Comparison of ENCODE assay signal across 8 cellular contexts in the genomic region with DNA sequence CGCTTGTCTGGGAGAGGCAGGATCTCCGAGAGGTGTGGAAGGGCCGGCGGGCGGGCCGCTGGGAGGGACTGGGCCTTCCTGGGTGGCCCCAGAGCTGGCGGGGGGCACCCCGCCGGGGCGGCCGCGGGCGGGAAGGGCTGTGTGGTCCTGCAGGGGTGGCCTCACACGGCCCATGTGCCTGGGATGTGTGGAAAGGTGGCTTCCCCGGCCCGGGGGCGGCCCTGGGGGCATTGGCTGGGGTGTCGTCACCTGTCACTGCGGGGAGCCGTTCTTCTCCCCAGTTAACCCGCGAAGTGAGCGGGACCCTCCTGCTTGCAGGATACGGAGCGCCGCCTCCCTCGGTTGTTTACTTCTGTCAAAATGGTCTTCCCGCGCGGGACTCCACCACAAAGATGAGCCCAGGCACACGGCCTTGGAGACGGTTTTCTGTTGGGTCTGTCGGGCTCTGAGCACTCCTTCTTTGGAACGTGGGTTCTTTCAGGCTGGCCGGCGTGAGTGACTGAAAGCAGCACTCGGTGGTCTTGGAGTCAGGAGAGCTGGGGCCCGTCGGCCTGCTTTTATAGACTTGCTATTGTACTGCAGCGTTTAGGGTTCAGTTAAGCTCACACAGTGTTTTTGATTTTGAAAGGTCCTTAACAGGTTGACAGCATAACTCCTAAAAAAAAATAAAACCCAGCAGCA. TPM values are rescaled to one million over a fixed set of nuclear protein-coding genes. Genes with fewer than 3 reads are reported as not detected.
DNase-seq lines count a peak whose midpoint lies in the region; ATAC-seq and TF ChIP-seq lines count a peak whose summit lies in the region.

No MANE protein-coding gene starts in this region.

- ATAC-seq in CD8-positive, alpha-beta T cell: peak; percentile 29
- peak; percentile 30 for ATAC-seq in GM19467 (IDR thresholded peaks at IDR 0.05; ENCODE audit: unreplicated experiment)
- peak; percentile 17 for ATAC-seq in HG03565 (IDR thresholded peaks at IDR 0.05; ENCODE audit: unreplicated experiment)
- ATAC-seq in left colon: peak; percentile 62

- TF ChIP-seq CTCF in CD8-positive, alpha-beta T cell (IDR thresholded peaks at IDR 0.05): no peak

- peak overlapping the region; percentile 96 for H3K27ac Mint-ChIP-seq in CD8-positive, alpha-beta T cell

- H3K27ac ChIP-seq in CD8-positive, alpha-beta T cell (ENCODE audit: low read depth, low read length): peak overlapping the region; percentile 85
- H3K27ac ChIP-seq in caudate nucleus (ENCODE audit: low read depth, low read length): peak overlapping the region; percentile 99

- H3K27me3 ChIP-seq in CD8-positive, alpha-beta T cell (ENCODE audit: insufficient read depth, low read length): no peaks in the 10 kb centered on the region

- H3K4me3 Mint-ChIP-seq in CD8-positive, alpha-beta T cell: peak overlapping the region; percentile 97

- H3K27me3 Mint-ChIP-seq in CD8-positive, alpha-beta T cell (ENCODE audit: low read depth): peaks cover 10% of the 10 kb centered on the region

- DNase-seq in CD8-positive, alpha-beta T cell: peak; percentile 10 to 73 (median 62)
- DNase-seq in UCSD-AML1 (lab: John Stamatoyannopoulos, UW; ENCODE audit: unreplicated experiment): peak; percentile 58
- DNase-seq in caudate nucleus (lab: John Stamatoyannopoulos, UW): peak in 30 of 61 donors; percentile 17 to 80 (median 52)
- peak; percentile 34 to 59 for DNase-seq in left colon
- DNase-seq in stimulated activated CD4-positive, alpha-beta T cell treated with anti-CD3 and anti-CD28 coated beads, Interleukin-2, amount 100 ng/mL, for 24 hours: peak; percentile 63 to 65
- DNase-seq in MV-4-11 (lab: John Stamatoyannopoulos, UW): no peak

- intact Hi-C loops in CD8-positive, alpha-beta T cell (cut with DNase I, micrococcal nuclease): loop anchor here (1.0 to 10.0 kb wide), 6 partner anchors 104 to 1877 kb away; partner anchors contain the start of genes ADD3 (in 1 of the 2), VTI1A (in 1 of the 2) and ZDHHC6 (in 1 of the 2)
- intact Hi-C loops in left colon (cut with DNase I, micrococcal nuclease): no loop called here

- H3K4me1 ChIP-seq in CD8-positive, alpha-beta T cell (ENCODE audit: insufficient read depth, low read length): peaks cover 50% of the 10 kb centered on the region

- POLR2A ChIA-PET in CD8-positive, alpha-beta T cell (lab: Charles Lee): no interaction called here

- peak overlapping the region; percentile 92 for H3K4me3 ChIP-seq in CD8-positive, alpha-beta T cell (ENCODE audit: low read depth, low read length)

- H3K36me3 ChIP-seq in CD8-positive, alpha-beta T cell (ENCODE audit: insufficient read depth, low read length): no peaks in the 10 kb centered on the region

- H3K9me3 ChIP-seq in CD8-positive, alpha-beta T cell (ENCODE audit: low read length): no peaks in the 10 kb centered on the region

- no peaks in the 10 kb centered on the region for H3K9me3 Mint-ChIP-seq in CD8-positive, alpha-beta T cell

- H3K4me1 Mint-ChIP-seq in CD8-positive, alpha-beta T cell (ENCODE audit: low read depth): peaks cover 50% of the 10 kb centered on the region

- CTCF ChIA-PET in CD8-positive, alpha-beta T cell (lab: Charles Lee): no interaction called here

- H3K36me3 Mint-ChIP-seq in CD8-positive, alpha-beta T cell: peaks cover 24% of the 10 kb centered on the region

RNA-seq across cellular contexts. Expression of gene SMC3, which starts 0.7 kb away (rescaled TPM):
- total RNA-seq in CD8-positive, alpha-beta T cell: 10 to 100 TPM; 35.1 to 37.9 TPM
- total RNA-seq in left colon: 10 to 100 TPM; 23.7 to 25.5 TPM

Comparison
In these comparisons a context has a peak if more than half of its experiments do, and no peak if none do; other contexts are left out.
1. intact Hi-C loops: an anchor here in CD8-positive, alpha-beta T cell (1.0 to 10.0 kb wide); none called in left colon.